Comparison of ENCODE assay signal across 17 cellular contexts in genomic region chr11:107824668-107825369, GRCh38. TPM values are rescaled to one million over a fixed set of nuclear protein-coding genes. Genes with fewer than 3 reads are reported as not detected.
DNase-seq lines count a peak whose midpoint lies in the region; ATAC-seq, FAIRE-seq and TF ChIP-seq lines count a peak whose summit lies in the region.
"Had no signal": no experiment of that assay in that cellular context is flagged by ENCODE, and none has a peak within 500 bp of the region (broad histone marks: within the 10 kb centered on the region; RNA-seq: fewer than 3 reads in every experiment).

No MANE protein-coding gene starts in this region.

- no TSS peak for BruUV-seq in HepG2 (replicated peaks; lab: Mats Ljungman, UMichigan)

- H3K27me3 ChIP-seq in HepG2 (ENCODE audit: control insufficient read depth in 1 of 2, insufficient read depth in 2 of 2, low read length in 2 of 2) (no peaks in the 10 kb centered on the region), right lobe of liver (no peaks in the 10 kb centered on the region)
- H3K27me3 ChIP-seq: uterus had no signal

- no peak for FAIRE-seq in HepG2 (lab: Jason Lieb, UNC)

- DNase-seq in HepG2 (ENCODE audit: low spot score), result no peak
- DNase-seq in right lobe of liver, result no peak
- DNase-seq in NOMO-1 treated with DMSO at 0.1 percent for 48 hours (lab: John Stamatoyannopoulos, UW; ENCODE audit: unreplicated experiment), result peak; percentile 85
- DNase-seq in astrocyte of the spinal cord (ENCODE audit: low read depth, low spot score), result peak; percentile 27
- no peak for DNase-seq in SKM-1 treated with dmso at 0.1 percent for 144 hours (lab: John Stamatoyannopoulos, UW; ENCODE audit: unreplicated experiment)
- DNase-seq in superior temporal gyrus (ENCODE audit: extremely low spot score), result no peak
- DNase-seq: CD8-positive, alpha-beta T cell; DMS79 treated with DMSO at 0.1 percent for 48 hours; foreskin melanocyte; left colon; NCI-H1436 treated with DMSO at 0.1 percent for 48 hours; retina; T-helper 2 cell; uterus had no signal

- intact Hi-C loops in HepG2 (cut with micrococcal nuclease; ENCODE audit: unreplicated experiment), result loop anchor here (2.0 kb wide), 1 partner anchor 70 kb away; no protein-coding TSS in a partner anchor
- intact Hi-C loops in right lobe of liver (cut with DNase I), result no loop called here

- in situ Hi-C loops in HepG2 (cut with HindIII; ENCODE audit: extremely low pct_ligation_motif_present, low pct_unique_long_range_greater_than_20kb), result no loop called here
- in situ Hi-C loops in astrocyte of the spinal cord (cut with HindIII; ENCODE audit: low sequenced_read_pairs), result no loop called here

- CTCF ChIA-PET in HepG2 (lab: Yijun Ruan, JAX; ENCODE audit: low intra/inter-chr PET ratio, low total read pairs), result no interaction called here

- H3K9me3 ChIP-seq in HepG2 (ENCODE audit: low read length), result no peaks in the 10 kb centered on the region
- H3K9me3 ChIP-seq in right lobe of liver, result no peaks in the 10 kb centered on the region
- H3K9me3 ChIP-seq: uterus had no signal

- no peaks in the 10 kb centered on the region for H4K20me1 ChIP-seq in HepG2 (ENCODE audit: insufficient read depth, low read length)

- no peak overlapping the region for H3K4me2 ChIP-seq in HepG2 (ENCODE audit: low read depth, low read length)

- no peaks in the 10 kb centered on the region for H3K4me1 ChIP-seq in HepG2 (ENCODE audit: insufficient read depth, low read length)
- no peaks in the 10 kb centered on the region for H3K4me1 ChIP-seq in right lobe of liver
- H3K4me1 ChIP-seq: uterus had no signal

- H3K4me3 ChIP-seq in HepG2 (replicated peaks in 1 of 3; ENCODE audit: insufficient read depth in 1 of 3, low read depth in 2 of 3, low read length in 3 of 3) (no peak overlapping the region), right lobe of liver (no peak overlapping the region), astrocyte of the spinal cord (ENCODE audit: low read depth, low read length) (no peak overlapping the region)
- H3K4me3 ChIP-seq: coronary artery, uterus had no signal

- H3K79me2 ChIP-seq in HepG2 (ENCODE audit: insufficient read depth, low read length), result no peaks in the 10 kb centered on the region

- no peak for TF ChIP-seq POLR2A in HepG2 (IDR thresholded peaks at IDR 0.05; ENCODE audit: insufficient read depth in 1 of 2, low read depth in 2 of 2, low read length in 2 of 2)
- TF ChIP-seq POLR2A in right lobe of liver (IDR thresholded peaks at IDR 0.05), result no peak

- ATAC-seq in HepG2 (no peak), right lobe of liver (no peak), HG02623 (IDR thresholded peaks at IDR 0.05; ENCODE audit: unreplicated experiment) (no peak), HG03565 (IDR thresholded peaks at IDR 0.05; ENCODE audit: unreplicated experiment) (no peak)
- ATAC-seq: CD8-positive, alpha-beta T cell; left colon had no signal

- POLR2A ChIA-PET in HepG2 (lab: Yijun Ruan, JAX), result no interaction called here

- TF ChIP-seq EP300 in HepG2 (IDR thresholded peaks at IDR 0.05; ENCODE audit: low read depth in 2 of 2, low read length in 2 of 2), result no peak
- no peak for TF ChIP-seq EP300 in HepG2 (CRISPR knock-in tag; IDR thresholded peaks at IDR 0.05; ENCODE audit: borderline replicate concordance)

- 77% methylated on average over 5 of the region's 5 CpGs for whole genome bisulfite sequencing in HepG2 (ENCODE audit: low lambda C conversion rate)
- WGBS in right lobe of liver (ENCODE audit: insufficient coverage, low coverage, low lambda C conversion rate, missing lambda C conversion rate), result 56% methylated on average over 5 of the region's 5 CpGs

- TF ChIP-seq CTCF in HepG2 (CRISPR knock-in tag; IDR thresholded peaks at IDR 0.05) (no peak), right lobe of liver (IDR thresholded peaks at IDR 0.05) (no peak), astrocyte of the spinal cord (IDR thresholded peaks at IDR 0.05; ENCODE audit: low read depth, low read length) (no peak)

- H3K27ac ChIP-seq in HepG2 (ENCODE audit: extremely low read length, insufficient read depth, low read length) (no peak overlapping the region), right lobe of liver (no peak overlapping the region)
- H3K27ac ChIP-seq: coronary artery, uterus had no signal

- TF ChIP-seq RAD21 in HepG2 (CRISPR knock-in tag; IDR thresholded peaks at IDR 0.05), result no peak

- H2AFZ ChIP-seq in HepG2 (ENCODE audit: low read length), result no peak overlapping the region

- no peak overlapping the region for H3K9ac ChIP-seq in HepG2 (ENCODE audit: insufficient read depth, low read depth, low read length)

- H3K36me3 ChIP-seq in HepG2 (replicated peaks in 1 of 2; ENCODE audit: control insufficient read depth in 1 of 2, insufficient read depth in 2 of 2, low read length in 2 of 2) (no peaks in the 10 kb centered on the region), right lobe of liver (no peaks in the 10 kb centered on the region)
- H3K36me3 ChIP-seq: uterus had no signal

TF ChIP-seq in HepG2, 621 proteins besides CTCF, POLR2A, EP300 and RAD21:
- no peak for TF ChIP-seq ZNF839 (CRISPR knock-in tag; IDR thresholded peaks at IDR 0.05; ENCODE audit: borderline replicate concordance)
- peak; percentile 64 for TF ChIP-seq CEBPB (IDR thresholded peaks at IDR 0.05; ENCODE audit: borderline replicate concordance, low read depth, low read length)

RNA-seq across cellular contexts. Expression of gene SLC35F2, which starts 33.8 kb away (rescaled TPM):
- total RNA-seq in HepG2 (2016; rRNA removed; fragmentation: Illumina TruSeq; extraction: Trizol) (13.2 and 20.3 TPM in 2 replicates), right lobe of liver (under 1 TPM in 5 of 6 experiments, not detected in 1; 0.06 to 0.55 (median 0.28) TPM)
- total RNA-seq in HepG2 (2016; cell fraction: cytosol; rRNA removed; fragmentation: Illumina TruSeq; extraction: Trizol; ENCODE audit: low read depth), result 6.5 and 8.4 TPM in 2 replicates
- total RNA-seq in HepG2 (2016; cell fraction: insoluble cytoplasmic fraction; rRNA removed; fragmentation: Illumina TruSeq; extraction: Trizol), result 11.0 and 19.5 TPM in 2 replicates
- total RNA-seq in HepG2 (2016; cell fraction: membrane; rRNA removed; fragmentation: Illumina TruSeq; extraction: Trizol), result 12.0 and 13.3 TPM in 2 replicates
- 13.5 and 17.0 TPM in 2 replicates for total RNA-seq in HepG2 (2016; cell fraction: nucleus; rRNA removed; fragmentation: Illumina TruSeq; extraction: Trizol)
- polyA plus RNA-seq in HepG2 (2011; rRNA removed), result 5.6 and 5.8 TPM in 2 replicates
- polyA plus RNA-seq in HepG2 (2011; cell fraction: cytosol; rRNA removed), result 4.8 and 6.6 TPM in 2 replicates
- polyA plus RNA-seq in HepG2 (2011; cell fraction: nucleus; rRNA removed), result 2.0 and 2.7 TPM in 2 replicates
- 4.9 and 9.1 TPM in 2 replicates for polyA plus RNA-seq in HepG2 (2012)
- 3.2 and 3.5 TPM in 2 replicates for polyA plus RNA-seq in HepG2 (2016; cell fraction: cytosol; fragmentation: Illumina TruSeq; extraction: Trizol; ENCODE audit: low read depth)
- polyA plus RNA-seq in HepG2 (2016; cell fraction: insoluble cytoplasmic fraction; fragmentation: Illumina TruSeq; extraction: Trizol; ENCODE audit: low read depth), result 9.4 and 9.5 TPM in 2 replicates
- polyA plus RNA-seq in HepG2 (2016; cell fraction: membrane; fragmentation: Illumina TruSeq; extraction: Trizol; ENCODE audit: low read depth), result 7.2 and 8.0 TPM in 2 replicates
- polyA plus RNA-seq in HepG2 (2016; cell fraction: nucleus; fragmentation: Illumina TruSeq; extraction: Trizol; ENCODE audit: insufficient read depth, low read depth), result 15.9 and 17.7 TPM in 2 replicates
- polyA minus RNA-seq in HepG2 (2011; rRNA and poly(A)+ RNA removed; ENCODE audit: low replicate concordance), result 21.6 and 51.3 TPM in 2 replicates
- 6.0 and 11.2 TPM in 2 replicates for polyA minus RNA-seq in HepG2 (2011; cell fraction: cytosol; rRNA and poly(A)+ RNA removed)
- polyA minus RNA-seq in HepG2 (2011; cell fraction: nucleus; rRNA and poly(A)+ RNA removed), result 1.8 and 3.2 TPM in 2 replicates

Comparison
In these comparisons a context has a peak if more than half of its experiments do, and no peak if none do; other contexts are left out.
1. RNA of gene SLC35F2, which starts 33.8 kb away (total RNA-seq): 6.5 to 20.3 TPM in HepG2; 0.06 to 0.55 TPM in right lobe of liver; every median in the first group is over 4 times any median in the second.
2. DNase-seq: peak in NOMO-1 treated with DMSO at 0.1 percent for 48 hours (single experiment) and astrocyte of the spinal cord (single experiment); none in HepG2 (single experiment), right lobe of liver (0 of 3), SKM-1 treated with dmso at 0.1 percent for 144 hours (single experiment) and superior temporal gyrus (single experiment).